In genomic region chr5:90409318-90410177, GRCh38 we compare ENCODE assay signal across 1 cellular context.
TF ChIP-seq lines count a peak whose summit lies in the region.

TSS of gene CETN3 (minus strand) at chr5:90409756. CDS start at chr5:90409661, 95 bp downstream.

TF ChIP-seq in K562, 482 proteins besides CTCF, POLR2A, EP300 and RAD21 (continued from another document and continues in another):
- TF ChIP-seq BCLAF1 (IDR thresholded peaks at IDR 0.05; ENCODE audit: borderline replicate concordance in 1 of 2, control insufficient read depth in 1 of 2, low read depth in 2 of 2, low read length in 1 of 2) = peak in 1 of 2 experiments; percentile 56; a peak in 1 of 4 replicates
- TF ChIP-seq ZNF316 (IDR thresholded peaks at IDR 0.05) = peak; percentile 45
- no peak; a peak in 1 of 4 replicates for TF ChIP-seq SRF (CRISPR knock-in tag; IDR thresholded peaks at IDR 0.05)
- TF ChIP-seq STAT5A (IDR thresholded peaks at IDR 0.05; ENCODE audit: borderline replicate concordance, low read length) = no peak; the same call in 1 of the 2 replicates
- TF ChIP-seq RNF219 (CRISPR knock-in tag; IDR thresholded peaks at IDR 0.05) = no peak
- 0 out of 2 replicates have a peak, but pooled peaks have one; percentile 56 for TF ChIP-seq ETV5 (CRISPR knock-in tag; IDR thresholded peaks at IDR 0.05; ENCODE audit: low read depth)
- no peak for TF ChIP-seq ZNF592 (IDR thresholded peaks at IDR 0.05)
- peak; percentile 80; the same call in 1 of the 2 replicates for TF ChIP-seq GTF2F1 (IDR thresholded peaks at IDR 0.05; ENCODE audit: low read depth, low read length)
- TF ChIP-seq MEF2D (tag; conservative IDR thresholded peaks at IDR 0.05; ENCODE audit: low read depth) = no peak
- no peak for TF ChIP-seq ZNF184 (CRISPR knock-in tag; IDR thresholded peaks at IDR 0.05)
- peak; percentile 87 for TF ChIP-seq NEUROD1 (IDR thresholded peaks at IDR 0.05; ENCODE audit: borderline replicate concordance, low read depth, low read length, partially characterized antibody)
- TF ChIP-seq KLF10 (CRISPR knock-in tag; IDR thresholded peaks at IDR 0.05) = no peak
- peak; percentile 85 for TF ChIP-seq TAF9B (IDR thresholded peaks at IDR 0.05; ENCODE audit: partially characterized antibody)
- no peak for TF ChIP-seq ZNF23 (CRISPR knock-in tag; IDR thresholded peaks at IDR 0.05)
- TF ChIP-seq ZBTB9 (CRISPR knock-in tag; IDR thresholded peaks at IDR 0.05) = peak; percentile 46; the same call in 1 of the 2 replicates
- peak; percentile 31; the same call in 1 of the 2 replicates for TF ChIP-seq TCF7 (IDR thresholded peaks at IDR 0.05; ENCODE audit: borderline replicate concordance)
- TF ChIP-seq MEIS2 (IDR thresholded peaks at IDR 0.05; ENCODE audit: partially characterized antibody) = peak; percentile 48
- no peak for TF ChIP-seq SETDB1 (IDR thresholded peaks at IDR 0.05; ENCODE audit: low read length)
- no peak for TF ChIP-seq KLF13 (tag; IDR thresholded peaks at IDR 0.05; ENCODE audit: borderline replicate concordance, low read depth)
- TF ChIP-seq ZNF174 (CRISPR knock-in tag; IDR thresholded peaks at IDR 0.05) = no peak
- TF ChIP-seq TEAD1 (CRISPR knock-in tag; IDR thresholded peaks at IDR 0.05) = peak; percentile 65 to 67; a peak in 2 of 4 replicates
- no peak for TF ChIP-seq GATA2 (CRISPR knock-in tag; IDR thresholded peaks at IDR 0.05)
- 0 out of 2 replicates have a peak, but pooled peaks have one; percentile 14 for TF ChIP-seq TRIM28 (IDR thresholded peaks at IDR 0.05)
- peak; percentile 62 for TF ChIP-seq CXXC5 (CRISPR knock-in tag; IDR thresholded peaks at IDR 0.05)
- TF ChIP-seq HSF4 (CRISPR knock-in tag; IDR thresholded peaks at IDR 0.05; ENCODE audit: borderline replicate concordance) = no peak
- no peak; the same call in 1 of the 2 replicates for TF ChIP-seq ZNF780A (CRISPR knock-in tag; IDR thresholded peaks at IDR 0.05)
- TF ChIP-seq ARID3A (IDR thresholded peaks at IDR 0.05; ENCODE audit: borderline replicate concordance, low read depth, low read length) = no peak
- TF ChIP-seq ZC3H8 (IDR thresholded peaks at IDR 0.05) = no peak
- no peak for TF ChIP-seq TFAM (CRISPR knock-in tag; conservative IDR thresholded peaks at IDR 0.05)
- TF ChIP-seq XRCC4 (IDR thresholded peaks at IDR 0.05; ENCODE audit: extremely low read depth, insufficient read depth, insufficient read length) = no peak
- TF ChIP-seq ZNF175 (CRISPR knock-in tag; IDR thresholded peaks at IDR 0.05; ENCODE audit: low read depth) = no peak
- 0 out of 2 replicates have a peak, but pooled peaks have one; percentile 1 for TF ChIP-seq ZNF395 (CRISPR knock-in tag; IDR thresholded peaks at IDR 0.05)
- TF ChIP-seq POLR2AphosphoS2 (IDR thresholded peaks at IDR 0.05; ENCODE audit: low read length) = peak; percentile 95
- no peak for TF ChIP-seq ATF1 (CRISPR knock-in tag; IDR thresholded peaks at IDR 0.05)
- TF ChIP-seq ATF1 (tag; IDR thresholded peaks at IDR 0.05) = peak; percentile 64
- no peak for TF ChIP-seq IRF2 (CRISPR knock-in tag; IDR thresholded peaks at IDR 0.05)
- peak; percentile 93 for TF ChIP-seq FOS (IDR thresholded peaks at IDR 0.05; ENCODE audit: extremely low read depth, insufficient read length)
- TF ChIP-seq TCF3 (CRISPR knock-in tag; IDR thresholded peaks at IDR 0.05) = no peak
- TF ChIP-seq MXI1 (IDR thresholded peaks at IDR 0.05; ENCODE audit: low read depth, low read length) = 0 out of 2 replicates have a peak, but pooled peaks have one; percentile 47
- TF ChIP-seq ZNF347 (CRISPR knock-in tag; IDR thresholded peaks at IDR 0.05; ENCODE audit: low read depth) = no peak
- TF ChIP-seq ZNF449 (CRISPR knock-in tag; IDR thresholded peaks at IDR 0.05) = peak; percentile 73; the same call in 1 of the 2 replicates
- TF ChIP-seq ARID3B (CRISPR knock-in tag; IDR thresholded peaks at IDR 0.05; ENCODE audit: borderline replicate concordance) = no peak; the same call in 1 of the 2 replicates
- TF ChIP-seq ZBTB2 (IDR thresholded peaks at IDR 0.05) = no peak
- no peak for TF ChIP-seq ZNF436 (CRISPR knock-in tag; IDR thresholded peaks at IDR 0.05)
- TF ChIP-seq SNRNP70 (optimal IDR thresholded peaks at IDR 0.05; ENCODE audit: low read depth, low read length) = no peak
- peak; percentile 48; the same call in 1 of the 2 replicates for TF ChIP-seq DPF2 (IDR thresholded peaks at IDR 0.05)
